Comparison of ENCODE assay signal across 31 cellular contexts in the genomic region with DNA sequence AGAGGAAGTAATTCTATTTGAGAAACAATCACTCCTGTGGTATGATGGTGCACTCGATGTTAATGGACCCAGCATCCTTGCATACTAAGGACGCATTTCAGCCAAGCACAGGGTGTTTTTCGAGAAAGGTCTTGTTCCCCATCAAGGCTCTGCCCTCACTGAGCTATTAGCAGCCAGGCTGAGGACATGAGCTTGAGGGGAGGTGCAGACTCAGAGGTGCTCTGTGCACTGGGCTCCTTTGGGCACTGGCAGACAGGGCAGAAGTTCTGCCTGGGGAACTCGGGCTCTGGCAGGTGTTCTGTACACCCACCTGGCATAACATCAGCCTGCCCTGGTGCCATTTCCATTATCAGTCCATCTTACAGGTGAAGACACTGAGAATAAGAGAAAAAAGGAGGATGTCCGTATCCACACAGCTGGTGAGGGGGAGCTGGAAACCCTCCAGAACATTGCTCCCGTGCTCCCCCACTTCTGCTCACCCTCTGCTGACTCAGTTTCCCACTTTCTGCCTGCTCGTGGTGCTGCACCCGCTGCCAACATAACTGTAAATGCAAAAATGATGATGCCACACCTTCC.
"Had no signal": no experiment of that assay in that cellular context is flagged by ENCODE, and none has a peak within 500 bp of the region (broad histone marks: within the 10 kb centered on the region; RNA-seq: fewer than 3 reads in every experiment).

No MANE protein-coding gene starts in this region.

- H3K36me3 ChIP-seq: breast epithelium, heart right ventricle, left ventricle myocardium inferior, neutrophil, pancreas, prostate gland, suprapubic skin, tibial nerve, WERI-Rb-1 had no signal

- H3K9me3 Mint-ChIP-seq: activated CD4-positive, alpha-beta T cell treated with anti-CD3 and anti-CD28 coated beads, Interleukin-2, amount 10 ng/mL, durations not matched to agents 7 days and 5 days; activated naive CD4-positive, alpha-beta T cell treated with anti-CD3 and anti-CD28 coated beads, Interleukin-2, amount 50 U/mL, for 72 hours; activated T-cell treated with anti-CD3 and anti-CD28 coated beads, Interleukin-2, amount 50 U/mL, for 4 hours; dendritic cell treated with granulocyte-macrophage colony-stimulating factor and Interleukin-4, amounts not matched to agents 40 ng/mL and 50 ng/mL, for 4 days; endodermal cell; mesothelial cell of epicardium; nephron progenitor cell; stimulated activated naive B cell treated with anti-CD40 and anti-IgM and Interleukin-4, amounts not matched to agents 10 μg/mL and 1 μg/mL and 100 μg/mL, for 72 hours; T-helper 1 cell treated with Interleukin-12 subunit alpha and Interleukin-12 subunit beta and Interleukin-4 antibody, amounts not matched to agents 30 μg/mL and 1 μg/mL, for 36 hours had no signal

- H3K9me3 ChIP-seq: breast epithelium, heart right ventricle, left ventricle myocardium inferior, neutrophil, pancreas, prostate gland, suprapubic skin had no signal

- H3K4me2 ChIP-seq: smooth muscle cell had no signal

- H3K27me3 ChIP-seq: breast epithelium, neutrophil, pancreas, suprapubic skin, tibial nerve had no signal

- ATAC-seq: activated CD8-positive, alpha-beta T cell treated with anti-CD3 and anti-CD28 coated beads, Interleukin-2, amount 10 ng/mL, durations not matched to agents 7 days and 5 days; activated naive CD4-positive, alpha-beta T cell treated with anti-CD3 and anti-CD28 coated beads, Interleukin-2, amount 50 U/mL, for 72 hours; activated T-cell treated with anti-CD3 and anti-CD28 coated beads, Interleukin-2, amount 50 U/mL, for 4 hours; esophagus mucosa; foreskin keratinocyte; heart right ventricle; pancreas; stimulated activated naive B cell treated with anti-CD40 and anti-IgM and Interleukin-4, amounts not matched to agents 10 μg/mL and 1 μg/mL and 100 μg/mL, for 72 hours had no signal

- H3K4me3 Mint-ChIP-seq: activated CD4-positive, alpha-beta T cell treated with anti-CD3 and anti-CD28 coated beads, Interleukin-2, amount 10 ng/mL, durations not matched to agents 7 days and 5 days; activated CD8-positive, alpha-beta T cell treated with anti-CD3 and anti-CD28 coated beads, Interleukin-2, amount 10 ng/mL, durations not matched to agents 7 days and 5 days; activated T-cell treated with anti-CD3 and anti-CD28 coated beads, Interleukin-2, amount 50 U/mL, for 4 hours; dendritic cell treated with granulocyte-macrophage colony-stimulating factor and Interleukin-4, amounts not matched to agents 40 ng/mL and 50 ng/mL, for 4 days; endodermal cell; mesothelial cell of epicardium; nephron progenitor cell; stimulated activated naive B cell treated with anti-CD40 and anti-IgM and Interleukin-4, amounts not matched to agents 10 μg/mL and 1 μg/mL and 100 μg/mL, for 72 hours; T-helper 1 cell treated with Interleukin-12 subunit alpha and Interleukin-12 subunit beta and Interleukin-4 antibody, amounts not matched to agents 30 μg/mL and 1 μg/mL, for 36 hours had no signal

- H3K36me3 Mint-ChIP-seq: activated naive CD4-positive, alpha-beta T cell treated with anti-CD3 and anti-CD28 coated beads, Interleukin-2, amount 50 U/mL, for 72 hours; mesothelial cell of epicardium; naive B cell; stimulated activated naive B cell treated with anti-CD40 and anti-IgM and Interleukin-4, amounts not matched to agents 10 μg/mL and 1 μg/mL and 100 μg/mL, for 72 hours had no signal

- DNase-seq: activated CD4-positive, alpha-beta T cell treated with anti-CD3 and anti-CD28 coated beads, Interleukin-2, amount 10 ng/mL, durations not matched to agents 7 days and 5 days; activated CD8-positive, alpha-beta T cell treated with anti-CD3 and anti-CD28 coated beads, Interleukin-2, amount 10 ng/mL, durations not matched to agents 7 days and 5 days; activated naive CD4-positive, alpha-beta T cell; activated T-cell treated with anti-CD3 and anti-CD28 coated beads, Interleukin-2, amount 50 U/mL, for 4 hours; central memory CD4-positive, alpha-beta T cell; endodermal cell; foreskin keratinocyte; heart right ventricle; left ventricle myocardium inferior; mammary epithelial cell; naive B cell; nephron progenitor cell; retina; stimulated activated CD4-positive, alpha-beta T cell treated with anti-CD3 and anti-CD28 coated beads, Interleukin-1b, Interleukin-23, amount 100 ng/mL, for 48 hours; stimulated activated CD4-positive, alpha-beta T cell treated with anti-CD3 and anti-CD28 coated beads, Interleukin-4, amount 100 ng/mL, for 4 hours; stimulated activated naive B cell treated with anti-CD40 and anti-IgM and Interleukin-4, amounts not matched to agents 10 μg/mL and 1 μg/mL and 100 μg/mL, for 72 hours; SW 1271; T-helper 9 cell; WERI-Rb-1 had no signal

- H3K4me1 ChIP-seq: breast epithelium, foreskin keratinocyte, heart right ventricle, left ventricle myocardium inferior, pancreas, prostate gland, tibial nerve had no signal

- H3K4me1 Mint-ChIP-seq: endodermal cell; naive B cell; stimulated activated naive B cell treated with anti-CD40 and anti-IgM and Interleukin-4, amounts not matched to agents 10 μg/mL and 1 μg/mL and 100 μg/mL, for 72 hours had no signal

- H3K4me3 ChIP-seq: breast epithelium, heart right ventricle, left ventricle myocardium inferior, pancreas, prostate gland, smooth muscle cell, suprapubic skin, tibial nerve had no signal

- H3K27me3 Mint-ChIP-seq: activated CD4-positive, alpha-beta T cell treated with anti-CD3 and anti-CD28 coated beads, Interleukin-2, amount 10 ng/mL, durations not matched to agents 7 days and 5 days; stimulated activated naive B cell treated with anti-CD40 and anti-IgM and Interleukin-4, amounts not matched to agents 10 μg/mL and 1 μg/mL and 100 μg/mL, for 72 hours had no signal

- H3K27ac ChIP-seq: breast epithelium, foreskin keratinocyte, heart right ventricle, left ventricle myocardium inferior, neutrophil, pancreas, prostate gland, suprapubic skin, tibial nerve, WERI-Rb-1 had no signal

- H3K27ac Mint-ChIP-seq: activated CD4-positive, alpha-beta T cell treated with anti-CD3 and anti-CD28 coated beads, Interleukin-2, amount 10 ng/mL, durations not matched to agents 7 days and 5 days; activated CD8-positive, alpha-beta T cell treated with anti-CD3 and anti-CD28 coated beads, Interleukin-2, amount 10 ng/mL, durations not matched to agents 7 days and 5 days; dendritic cell treated with granulocyte-macrophage colony-stimulating factor and Interleukin-4, amounts not matched to agents 40 ng/mL and 50 ng/mL, for 4 days; endodermal cell; mesothelial cell of epicardium; naive B cell; nephron progenitor cell; stimulated activated naive B cell treated with anti-CD40 and anti-IgM and Interleukin-4, amounts not matched to agents 10 μg/mL and 1 μg/mL and 100 μg/mL, for 72 hours; T-helper 1 cell treated with Interleukin-12 subunit alpha and Interleukin-12 subunit beta and Interleukin-4 antibody, amounts not matched to agents 30 μg/mL and 1 μg/mL, for 36 hours had no signal
